Comparison of ENCODE assay signal across 8 cellular contexts in genomic region chr11:72813740-72814138, GRCh38. TPM values are rescaled to one million over a fixed set of nuclear protein-coding genes. Genes with fewer than 3 reads are reported as not detected.
DNase-seq lines count a peak whose midpoint lies in the region; ATAC-seq and TF ChIP-seq lines count a peak whose summit lies in the region.

No MANE protein-coding gene starts in this region.

- H3K27ac ChIP-seq in 22Rv1 (peak overlapping the region; percentile 83), HCT116 (ENCODE audit: low read depth, low read length) (peak overlapping the region; percentile 97), caudate nucleus (ENCODE audit: low read depth, low read length) (peak overlapping the region; percentile 99)

- DNase-seq in HCT116 (ENCODE audit: low read depth, low spot score) (peak; percentile 56), SK-N-DZ (ENCODE audit: low spot score) (peak; percentile 88), caudate nucleus (lab: John Stamatoyannopoulos, UW) (peak in 31 of 61 donors; percentile 60 to 94 (median 85)), left lobe of liver (ENCODE audit: low spot score) (no peak)
- peak; percentile 72 to 82 for DNase-seq in stimulated activated CD4-positive, alpha-beta T cell treated with anti-CD3 and anti-CD28 coated beads, Interleukin-4, amount 100 ng/mL, for 48 hours (ENCODE audit: low read depth in 2 of 2)

- RAD21 ChIA-PET in HCT116 (lab: Charles Lee; ENCODE audit: low non-redundant PET in 1 of 2, low total read pairs in 2 of 2, uncharacterized antibody in 2 of 2, unreplicated experiment in 2 of 2): interaction anchor here in 1 of 2 experiments (1.4 kb wide), 1 partner anchor 89 kb away, joined by 5 read pairs; no protein-coding TSS in a partner anchor

- TF ChIP-seq POLR2A in HCT116 (IDR thresholded peaks at IDR 0.05; ENCODE audit: borderline replicate concordance, extremely low read depth, insufficient read depth, insufficient read length): peak; percentile 96

- POLR2A ChIA-PET in HCT116 (lab: Charles Lee): interaction anchor here (1.4 kb wide), 1 partner anchor 20 kb away, joined by 10 read pairs; the partner anchor contains the start of gene STARD10

- intact Hi-C loops in HCT116 (cut with micrococcal nuclease): loop anchor here (1.0 kb wide), 1 partner anchor 88 kb away; no protein-coding TSS in a partner anchor

- no peaks in the 10 kb centered on the region for H3K9me3 ChIP-seq in HCT116 (ENCODE audit: control insufficient read depth in 1 of 2, insufficient read depth in 1 of 2, low read depth in 1 of 2, low read length in 2 of 2)
- H3K9me3 ChIP-seq in Loucy (ENCODE audit: insufficient read depth, low read depth, low read length): no peaks in the 10 kb centered on the region

- H3K36me3 ChIP-seq in HCT116 (ENCODE audit: control insufficient read depth in 1 of 2, insufficient read depth in 2 of 2, low read length in 2 of 2) (peaks cover 0 to 9% of the 10 kb centered on the region in 2 experiments; a peak in 1 of 4 replicates), Loucy (ENCODE audit: insufficient read depth, low read length) (peaks cover 10% of the 10 kb centered on the region; the same call in 1 of the 2 replicates)

- ATAC-seq in HCT116 (peak; percentile 67), left lobe of liver (peak; percentile 87)

- no TSS peak for BruUV-seq in HCT116 (replicated peaks; lab: Mats Ljungman, UMichigan)

- no peaks in the 10 kb centered on the region for H3K9me2 ChIP-seq in HCT116 (ENCODE audit: insufficient read depth)
- no peaks in the 10 kb centered on the region for H3K9me2 ChIP-seq in Loucy (replicated peaks; ENCODE audit: low read depth, low read length)

- no peak for TF ChIP-seq RAD21 in HCT116 (IDR thresholded peaks at IDR 0.05; ENCODE audit: low read depth)

- peak overlapping the region; percentile 100 for H3K4me2 ChIP-seq in HCT116 (ENCODE audit: low read length)
- H3K4me2 ChIP-seq in Loucy (ENCODE audit: low read depth, low read length, poor library complexity, severe bottlenecking): peak overlapping the region; percentile 82

- H2AFZ ChIP-seq in HCT116 (ENCODE audit: low read depth, low read length, poor library complexity, severe bottlenecking) (peak overlapping the region; percentile 70), Loucy (ENCODE audit: low read length) (peak overlapping the region; percentile 79)

- TF ChIP-seq CTCF in 22Rv1 (IDR thresholded peaks at IDR 0.05) (no peak), HCT116 (IDR thresholded peaks at IDR 0.05 in 2 of 3, conservative IDR thresholded peaks at IDR 0.05 in 1 of 3; ENCODE audit: borderline replicate concordance in 1 of 3, insufficient read depth in 1 of 3, low read depth in 2 of 3, low read length in 2 of 3) (no peak), Loucy (conservative IDR thresholded peaks at IDR 0.05; ENCODE audit: low read length) (no peak)

- H4K20me1 ChIP-seq in HCT116 (ENCODE audit: insufficient read depth): no peaks in the 10 kb centered on the region
- peaks cover 10% of the 10 kb centered on the region for H4K20me1 ChIP-seq in Loucy (ENCODE audit: insufficient read depth, low read length, poor library complexity, severe bottlenecking)

- CTCF ChIA-PET in HCT116 (lab: Charles Lee): interaction anchor here (0.9 to 2.8 kb wide), 6 partner anchors 11 to 372 kb away, joined by 3 to 27 read pairs (median 4); no protein-coding TSS in a partner anchor

- peak overlapping the region; percentile 75 for H3K4me3 ChIP-seq in GM08714 (ENCODE audit: low read length)
- H3K4me3 ChIP-seq in HCT116 (replicated peaks in 1 of 2; ENCODE audit: low read depth in 1 of 2, low read length in 2 of 2): peak overlapping the region; percentile 85 to 95
- H3K4me3 ChIP-seq in Loucy (ENCODE audit: low read length, poor library complexity, severe bottlenecking): peak overlapping the region; percentile 96

- H3K9ac ChIP-seq in HCT116 (ENCODE audit: low read length) (peak overlapping the region; percentile 93), Loucy (ENCODE audit: low read depth, low read length, poor library complexity, severe bottlenecking) (peak overlapping the region; percentile 94)

- H3K4me1 ChIP-seq in HCT116 (ENCODE audit: control insufficient read depth in 1 of 2, insufficient read depth in 2 of 2, low read length in 2 of 2): peaks cover 9 to 38% of the 10 kb centered on the region in 2 experiments; a peak in 3 of 4 replicates
- peaks cover 33% of the 10 kb centered on the region for H3K4me1 ChIP-seq in Loucy (ENCODE audit: insufficient read depth, low read length, poor library complexity, severe bottlenecking)

- H3K79me2 ChIP-seq in HCT116 (ENCODE audit: insufficient read depth, low read length) (peaks cover 27% of the 10 kb centered on the region), Loucy (ENCODE audit: insufficient read depth, low read length) (peaks cover 73% of the 10 kb centered on the region)

- no peaks in the 10 kb centered on the region for H3K27me3 ChIP-seq in HCT116 (ENCODE audit: insufficient read depth, low read length)
- H3K27me3 ChIP-seq in Loucy (ENCODE audit: insufficient read depth, low read length, poor library complexity, severe bottlenecking): no peaks in the 10 kb centered on the region

- no peaks in the 10 kb centered on the region for H3F3A ChIP-seq in Loucy (ENCODE audit: low read depth)

TF ChIP-seq in HCT116, 20 proteins besides CTCF, POLR2A, EP300 and RAD21 (continues in another document):
- TF ChIP-seq MAX (IDR thresholded peaks at IDR 0.05): no peak
- no peak for TF ChIP-seq ELF1 (IDR thresholded peaks at IDR 0.05; ENCODE audit: borderline replicate concordance, low read depth)
- no peak for TF ChIP-seq SP1 (IDR thresholded peaks at IDR 0.05; ENCODE audit: low read depth)
- TF ChIP-seq, protein P1, sequence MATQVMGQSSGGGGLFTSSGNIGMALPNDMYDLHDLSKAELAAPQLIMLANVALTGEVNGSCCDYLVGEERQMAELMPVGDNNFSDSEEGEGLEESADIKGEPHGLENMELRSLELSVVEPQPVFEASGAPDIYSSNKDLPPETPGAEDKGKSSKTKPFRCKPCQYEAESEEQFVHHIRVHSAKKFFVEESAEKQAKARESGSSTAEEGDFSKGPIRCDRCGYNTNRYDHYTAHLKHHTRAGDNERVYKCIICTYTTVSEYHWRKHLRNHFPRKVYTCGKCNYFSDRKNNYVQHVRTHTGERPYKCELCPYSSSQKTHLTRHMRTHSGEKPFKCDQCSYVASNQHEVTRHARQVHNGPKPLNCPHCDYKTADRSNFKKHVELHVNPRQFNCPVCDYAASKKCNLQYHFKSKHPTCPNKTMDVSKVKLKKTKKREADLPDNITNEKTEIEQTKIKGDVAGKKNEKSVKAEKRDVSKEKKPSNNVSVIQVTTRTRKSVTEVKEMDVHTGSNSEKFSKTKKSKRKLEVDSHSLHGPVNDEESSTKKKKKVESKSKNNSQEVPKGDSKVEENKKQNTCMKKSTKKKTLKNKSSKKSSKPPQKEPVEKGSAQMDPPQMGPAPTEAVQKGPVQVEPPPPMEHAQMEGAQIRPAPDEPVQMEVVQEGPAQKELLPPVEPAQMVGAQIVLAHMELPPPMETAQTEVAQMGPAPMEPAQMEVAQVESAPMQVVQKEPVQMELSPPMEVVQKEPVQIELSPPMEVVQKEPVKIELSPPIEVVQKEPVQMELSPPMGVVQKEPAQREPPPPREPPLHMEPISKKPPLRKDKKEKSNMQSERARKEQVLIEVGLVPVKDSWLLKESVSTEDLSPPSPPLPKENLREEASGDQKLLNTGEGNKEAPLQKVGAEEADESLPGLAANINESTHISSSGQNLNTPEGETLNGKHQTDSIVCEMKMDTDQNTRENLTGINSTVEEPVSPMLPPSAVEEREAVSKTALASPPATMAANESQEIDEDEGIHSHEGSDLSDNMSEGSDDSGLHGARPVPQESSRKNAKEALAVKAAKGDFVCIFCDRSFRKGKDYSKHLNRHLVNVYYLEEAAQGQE (IDR thresholded peaks at IDR 0.05; ENCODE audit: low read depth): no peak
- no peak for TF ChIP-seq SRF (IDR thresholded peaks at IDR 0.05; ENCODE audit: low read depth)
- no peak for TF ChIP-seq TCF7L2 (IDR thresholded peaks at IDR 0.05; ENCODE audit: borderline replicate concordance, extremely low read depth, insufficient read depth, insufficient read length)
- no peak for TF ChIP-seq CEBPB (IDR thresholded peaks at IDR 0.05; ENCODE audit: low read depth)
- peak; percentile 86 for TF ChIP-seq ZFX (IDR thresholded peaks at IDR 0.05)
- TF ChIP-seq ATF3 (IDR thresholded peaks at IDR 0.05): no peak
- peak; percentile 83 for TF ChIP-seq POLR2AphosphoS5 (IDR thresholded peaks at IDR 0.05; ENCODE audit: low read depth, low read length)
- TF ChIP-seq EZH2phosphoT487 (IDR thresholded peaks at IDR 0.05; ENCODE audit: borderline replicate concordance): no peak
- no peak for TF ChIP-seq ZNF274 (IDR thresholded peaks at IDR 0.05; ENCODE audit: low read depth, low read length)
- TF ChIP-seq SIN3A (IDR thresholded peaks at IDR 0.05; ENCODE audit: low read depth): no peak
- TF ChIP-seq EZH2 (IDR thresholded peaks at IDR 0.05): no peak
- peak; percentile 27 for TF ChIP-seq YY1 (IDR thresholded peaks at IDR 0.05; ENCODE audit: extremely low read depth, insufficient replicate concordance, low read depth, low read length)
- no peak for TF ChIP-seq FOSL1 (IDR thresholded peaks at IDR 0.05; ENCODE audit: low read depth)
- no peak for TF ChIP-seq JUND (IDR thresholded peaks at IDR 0.05)
- no peak for TF ChIP-seq CBX3 (IDR thresholded peaks at IDR 0.05; ENCODE audit: low read depth)
- TF ChIP-seq EGR1 (IDR thresholded peaks at IDR 0.05; ENCODE audit: low read depth): no peak

RNA-seq across cellular contexts. Expression of gene ATG16L2, which starts 0.5 kb away (rescaled TPM):
- 15.2 TPM for total RNA-seq in HCT116 (2021; ENCODE audit: unreplicated experiment)
- 13.9 and 15.4 TPM in 2 replicates for polyA plus RNA-seq in HCT116 (2012)
- polyA plus RNA-seq in SK-N-DZ (2014; cell fraction: cytosol; rRNA removed): 21.2 TPM in 2 replicates
- polyA plus RNA-seq in SK-N-DZ (2014; cell fraction: nucleus; rRNA removed): 161 and 209 TPM in 2 replicates
- total RNA-seq in left lobe of liver: 23.4 TPM

RNA-seq across cellular contexts. Expression of gene STARD10, which starts 19.9 kb away (rescaled TPM):
- total RNA-seq in HCT116 (2021; ENCODE audit: unreplicated experiment) (58.4 TPM), left lobe of liver (493 TPM)
- 95.0 and 105 TPM in 2 replicates for polyA plus RNA-seq in HCT116 (2012)
- 30.0 and 37.8 TPM in 2 replicates for polyA plus RNA-seq in SK-N-DZ (2014; cell fraction: cytosol; rRNA removed)
- polyA plus RNA-seq in SK-N-DZ (2014; cell fraction: nucleus; rRNA removed): 20.7 and 34.3 TPM in 2 replicates
